8 cellular contexts compared by ENCODE assay signal in the genomic region with DNA sequence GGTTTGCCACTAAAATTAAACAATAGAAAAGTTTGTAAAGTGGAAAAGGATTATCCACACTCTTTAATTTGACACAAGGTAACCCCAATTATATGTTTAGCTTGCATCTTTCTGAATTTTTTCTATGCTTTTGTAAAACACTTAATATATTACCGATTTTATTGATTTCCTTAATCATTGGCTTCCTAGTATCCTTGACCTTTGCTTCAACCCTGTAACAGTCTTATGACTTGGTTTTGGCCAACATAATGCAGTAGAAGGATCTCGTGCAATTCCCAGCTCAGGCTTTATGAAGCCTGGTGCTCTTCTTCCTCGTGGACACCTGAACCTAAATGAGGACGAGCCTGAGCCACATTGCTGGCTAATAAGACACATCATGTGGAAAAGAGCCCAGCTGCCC. TPM values are rescaled to one million over a fixed set of nuclear protein-coding genes. Genes with fewer than 3 reads are reported as not detected.
"Had no signal": no experiment of that assay in that cellular context is flagged by ENCODE, and none has a peak within 500 bp of the region (broad histone marks: within the 10 kb centered on the region; RNA-seq: fewer than 3 reads in every experiment).

No MANE protein-coding gene starts in this region.

- H3K27ac Mint-ChIP-seq: H9 had no signal

- ATAC-seq: K562 had no signal

- FAIRE-seq: H54, HTR-8/SVneo, K562 had no signal

- H3K4me3 ChIP-seq: K562 had no signal

- H3K4me3 Mint-ChIP-seq: H9 had no signal

- DNase-seq: GOT3, H9, HCEC 1CT, KG1 had no signal

- H3K4me1 Mint-ChIP-seq: H9 had no signal

RNA-seq across cellular contexts. Expression of a gene that starts 23.6 kb away (rescaled TPM):
- total RNA-seq: H9 had no signal

RNA-seq across cellular contexts. Expression of a gene that starts 31.0 kb away (rescaled TPM):
- total RNA-seq: H9, HT-29, K562 had no signal
- polyA plus RNA-seq: K562 had no signal

RNA-seq across cellular contexts. Expression of a gene that starts 43.0 kb away (rescaled TPM):
- total RNA-seq: H9, HT-29, K562 had no signal
- polyA plus RNA-seq: K562 had no signal

RNA-seq across cellular contexts. Expression of a gene that starts 53.1 kb away (rescaled TPM):
- total RNA-seq: H9, HT-29 had no signal
- polyA plus RNA-seq: K562 had no signal
